ENCODE assay signal across 7 cellular contexts in the genomic region with DNA sequence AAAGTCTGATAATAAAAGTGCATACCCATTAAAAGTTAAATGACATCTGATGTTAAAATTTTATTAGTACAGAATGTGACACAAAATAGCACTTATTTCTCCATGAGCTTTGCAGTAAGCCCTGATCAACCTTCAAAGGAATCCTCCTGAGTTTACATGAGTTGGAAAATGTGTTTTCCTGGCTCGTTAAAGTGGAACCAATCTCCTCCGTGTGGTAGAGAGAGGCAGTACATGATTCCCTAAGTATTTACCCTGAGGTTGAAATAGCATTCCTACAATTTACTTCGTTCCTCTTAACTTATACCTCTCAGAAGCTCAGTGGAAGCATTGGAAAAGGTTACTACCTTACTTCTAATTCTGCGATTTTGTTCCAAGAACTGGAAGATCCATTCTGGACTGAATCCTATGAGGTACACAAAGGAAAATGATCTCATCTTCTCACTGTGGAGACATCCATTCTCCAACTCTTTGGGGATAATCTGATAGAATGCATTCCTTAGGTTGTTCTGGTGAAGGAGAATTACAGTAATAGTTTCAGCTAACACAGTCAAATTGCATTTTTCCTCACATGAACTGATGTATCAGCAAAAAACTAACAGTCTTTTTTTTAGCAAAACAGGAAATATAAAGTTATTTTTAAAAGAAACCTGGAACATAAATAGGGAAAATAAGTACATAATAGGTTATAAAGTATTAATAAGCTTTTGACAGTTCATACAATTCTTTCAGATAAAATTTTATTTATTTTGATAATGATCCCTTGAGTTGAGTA.
A peak's percentile ranks its signal among the peaks of the same experiment; 100 is the strongest.
DNase-seq lines count a peak whose midpoint lies in the region; ATAC-seq, FAIRE-seq and TF ChIP-seq lines count a peak whose summit lies in the region.

No MANE protein-coding gene starts in this region.

- peak; percentile 51 for TF ChIP-seq CTCF in HFFc6 (IDR thresholded peaks at IDR 0.05)
- TF ChIP-seq CTCF in PC-3 (conservative IDR thresholded peaks at IDR 0.05; ENCODE audit: low read depth, low read length), result peak; percentile 62
- TF ChIP-seq CTCF in stomach (IDR thresholded peaks at IDR 0.05), result peak in 5 of 7 experiments; percentile 10 to 41 (median 35)
- TF ChIP-seq CTCF in ovary (IDR thresholded peaks at IDR 0.05), result no peak

- FAIRE-seq in frontal cortex (lab: Jason Lieb, UNC), result no peak

- 0 out of 2 replicates have a peak, but pooled peaks cover 6% of the 10 kb centered on the region for H3K27me3 ChIP-seq in PC-3 (ENCODE audit: low read length)
- no peaks in the 10 kb centered on the region for H3K27me3 ChIP-seq in stomach
- H3K27me3 ChIP-seq in ovary, result no peaks in the 10 kb centered on the region

- no peaks in the 10 kb centered on the region for H4K20me1 ChIP-seq in PC-3 (ENCODE audit: low read length)

- H3K27ac ChIP-seq in PC-3 (ENCODE audit: low read length) (no peak overlapping the region), stomach (no peak overlapping the region), ovary (no peak overlapping the region)

- H3K9me3 ChIP-seq in PC-3 (ENCODE audit: low read length) (no peaks in the 10 kb centered on the region), stomach (no peaks in the 10 kb centered on the region), ovary (no peaks in the 10 kb centered on the region)

- DNase-seq in HFFc6, result no peak
- DNase-seq in PC-3, result peak; percentile 53
- DNase-seq in frontal cortex (ENCODE audit: low spot score in 2 of 2), result peak; percentile 3 to 9
- DNase-seq in stomach, result no peak
- DNase-seq in ovary, result no peak

- H3K9me3 Mint-ChIP-seq in HFFc6, result peaks cover 26% of the 10 kb centered on the region

- no peaks in the 10 kb centered on the region for H3K9me2 ChIP-seq in PC-3 (replicated peaks; ENCODE audit: low read length)

- no peaks in the 10 kb centered on the region for H3K36me3 Mint-ChIP-seq in HFFc6 (ENCODE audit: low read depth)

- intact Hi-C loops in PC-3 (cut with micrococcal nuclease), result loop anchor here (1.0 kb wide), 1 partner anchor 386 kb away; no protein-coding TSS in a partner anchor
- intact Hi-C loops in stomach (cut with DNase I; ENCODE audit: low total_unique reads), result no loop called here
- intact Hi-C loops in ovary (cut with DNase I), result no loop called here

- H3K27me3 Mint-ChIP-seq in HFFc6 (ENCODE audit: insufficient read depth), result no peaks in the 10 kb centered on the region

- no peak overlapping the region for H3K4me2 ChIP-seq in PC-3 (ENCODE audit: low read length)

- TF ChIP-seq EP300 in stomach (IDR thresholded peaks at IDR 0.05), result no peak
- no peak for TF ChIP-seq EP300 in ovary (IDR thresholded peaks at IDR 0.05)

- 15 to 26% (median 20%) methylated on average over 4 of the region's 4 CpGs for WGBS in stomach, 5 donors
- WGBS in ovary, 3 donors, result 13 to 22% (median 17%) methylated on average over 4 of the region's 4 CpGs

- H3K27ac Mint-ChIP-seq in HFFc6, result no peak overlapping the region

- no peaks in the 10 kb centered on the region for H3K4me1 Mint-ChIP-seq in HFFc6 (ENCODE audit: low read depth)

- H2AFZ ChIP-seq in PC-3 (ENCODE audit: low read length), result peak overlapping the region; percentile 41; the same call in 1 of the 2 replicates

- no TSS peak for BruUV-seq in PC-3 (replicated peaks; lab: Mats Ljungman, UMichigan)

- ATAC-seq in PC-3, result peak; percentile 70
- no peak for ATAC-seq in HG03135 (IDR thresholded peaks at IDR 0.05; ENCODE audit: unreplicated experiment)
- ATAC-seq in esophagus mucosa, result no peak

- no peaks in the 10 kb centered on the region for H3K4me1 ChIP-seq in PC-3 (ENCODE audit: insufficient read depth, low read length)
- H3K4me1 ChIP-seq in stomach, result no peaks in the 10 kb centered on the region
- H3K4me1 ChIP-seq in ovary (ENCODE audit: insufficient read depth), result no peaks in the 10 kb centered on the region

- CTCF ChIA-PET in PC-3 (lab: Charles Lee), result interaction anchor here (0.7 kb wide), 1 partner anchor 300 kb away, joined by 3 read pairs; no protein-coding TSS in a partner anchor

- H3F3A ChIP-seq in PC-3 (ENCODE audit: low read length, unreplicated experiment), result no peaks in the 10 kb centered on the region

- H3K36me3 ChIP-seq in PC-3 (ENCODE audit: low read depth, low read length), result no peaks in the 10 kb centered on the region
- H3K36me3 ChIP-seq in stomach, result no peaks in the 10 kb centered on the region
- no peaks in the 10 kb centered on the region for H3K36me3 ChIP-seq in ovary

- H3K4me3 ChIP-seq in PC-3 (ENCODE audit: low read length), result no peak overlapping the region
- no peak overlapping the region for H3K4me3 ChIP-seq in stomach
- no peak overlapping the region for H3K4me3 ChIP-seq in ovary

- POLR2A ChIA-PET in PC-3 (lab: Charles Lee; ENCODE audit: unreplicated experiment), result no interaction called here

- TF ChIP-seq POLR2A in stomach (IDR thresholded peaks at IDR 0.05), result no peak
- no peak for TF ChIP-seq POLR2A in ovary (IDR thresholded peaks at IDR 0.05)

- no peaks in the 10 kb centered on the region for H3K79me2 ChIP-seq in PC-3 (ENCODE audit: low read length)

- H3K9ac ChIP-seq in PC-3 (ENCODE audit: low read length), result no peak overlapping the region

- H3K4me3 Mint-ChIP-seq in HFFc6, result no peak overlapping the region

Comparison
In these comparisons a context has a peak if more than half of its experiments do, and no peak if none do; other contexts are left out.
1. DNase-seq: peak in PC-3 (single experiment) and frontal cortex (2 of 2); none in HFFc6 (single experiment), stomach (single experiment) and ovary (0 of 5).
2. CTCF ChIP-seq: peak in HFFc6 (single experiment), PC-3 (single experiment) and stomach (5 of 7); none in ovary (0 of 3).